20 cellular contexts compared by ENCODE assay signal in genomic region chr10:111873041-111873440, GRCh38.
DNase-seq lines count a peak whose midpoint lies in the region; ATAC-seq lines count a peak whose summit lies in the region.
"Had no signal": no experiment of that assay in that cellular context is flagged by ENCODE, and none has a peak within 500 bp of the region (broad histone marks: within the 10 kb centered on the region; RNA-seq: fewer than 3 reads in every experiment).

No MANE protein-coding gene starts in this region.

- peak overlapping the region; percentile 11; the same call in 1 of the 2 replicates for H3K4me3 ChIP-seq in ACC112 (ENCODE audit: low read depth, low read length)
- H3K4me3 ChIP-seq: A549, SJCRH30 had no signal

- ATAC-seq in GM18517 (IDR thresholded peaks at IDR 0.05; ENCODE audit: unreplicated experiment) (peak; percentile 10), GM21381 (IDR thresholded peaks at IDR 0.05; ENCODE audit: unreplicated experiment) (peak; percentile 26), HG03521 (IDR thresholded peaks at IDR 0.05; ENCODE audit: unreplicated experiment) (no peak)
- ATAC-seq: A549 had no signal

- no peaks in the 10 kb centered on the region for H3K79me2 ChIP-seq in ACC112 (ENCODE audit: control insufficient read depth, insufficient read depth, low read length, unreplicated experiment)

- H2AFZ ChIP-seq in ACC112 (ENCODE audit: low read length, unreplicated experiment), result peak overlapping the region; percentile 30

- no peak overlapping the region for H3K27ac ChIP-seq in ACC112 (ENCODE audit: low read depth, low read length)
- H3K27ac ChIP-seq: A549, RWPE1, SJCRH30 had no signal

- peaks cover 34% of the 10 kb centered on the region for H3K4me1 ChIP-seq in ACC112 (ENCODE audit: control insufficient read depth, insufficient read depth, low read length, unreplicated experiment)
- H3K4me1 ChIP-seq: A549, SJCRH30 had no signal

- no peaks in the 10 kb centered on the region for H3K36me3 ChIP-seq in ACC112 (ENCODE audit: insufficient read depth, low read length)
- H3K36me3 ChIP-seq: SJCRH30 had no signal

- no peaks in the 10 kb centered on the region for H3K27me3 ChIP-seq in ACC112 (ENCODE audit: insufficient read depth, low read length)
- H3K27me3 ChIP-seq: SJCRH30 had no signal

- DNase-seq in SK-N-DZ (ENCODE audit: low spot score) (peak; percentile 96), NCI-H524 (lab: John Stamatoyannopoulos, UW) (no peak), SHP77 (lab: John Stamatoyannopoulos, UW) (no peak)
- DNase-seq: COR-L47, DMS 273 treated with DMSO at 0.1 percent for 48 hours, DMS79 treated with DMSO at 0.1 percent for 48 hours, GOT3, HCEC 1CT, NCI-H1092, NCI-H1436 treated with DMSO at 0.1 percent for 48 hours, NCI-H2029 treated with DMSO at 0.1 percent for 48 hours, NCI-H2171 treated with DMSO at 0.1 percent for 48 hours, NCI-H69, SJCRH30 had no signal
